Comparison of ENCODE assay signal across 7 cellular contexts in the genomic region with DNA sequence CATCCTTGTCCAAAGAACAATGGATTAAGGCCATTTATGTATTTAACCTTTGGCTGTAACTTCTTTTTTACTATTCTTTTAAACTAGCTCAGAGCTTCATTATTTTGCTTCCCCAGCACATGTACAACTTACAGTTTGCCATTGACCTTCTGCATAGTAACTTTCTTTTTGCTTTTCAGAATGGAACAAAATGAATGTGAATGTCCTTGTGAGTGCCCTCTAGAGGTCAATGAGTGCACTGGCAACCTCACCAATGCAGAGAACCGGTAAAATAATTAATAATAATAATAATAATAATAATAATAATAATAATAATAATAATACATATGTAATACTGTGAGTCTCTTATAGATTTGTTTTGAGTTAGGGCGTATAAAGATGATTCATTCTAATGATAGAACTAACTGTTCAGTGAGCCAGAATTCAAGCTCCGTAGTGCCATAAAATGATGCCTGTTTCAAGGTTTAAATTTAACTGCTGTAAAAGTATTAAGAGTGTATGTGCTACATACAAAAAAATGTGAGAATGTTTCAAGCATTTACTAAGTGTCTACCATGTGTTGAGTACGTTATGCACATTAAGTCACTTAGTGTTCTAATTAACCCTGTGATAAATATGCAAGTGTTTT.
DNase-seq lines count a peak whose midpoint lies in the region; ATAC-seq and TF ChIP-seq lines count a peak whose summit lies in the region.

No MANE protein-coding gene starts in this region.

- no peaks in the 10 kb centered on the region for H3K9me3 Mint-ChIP-seq in neural crest cell

- H3K27ac Mint-ChIP-seq in neural crest cell (ENCODE audit: unreplicated experiment), result no peak overlapping the region
- no peak overlapping the region for H3K27ac Mint-ChIP-seq in T-helper 17 cell

- H3K4me3 Mint-ChIP-seq in neural crest cell (no peak overlapping the region), T-helper 17 cell (no peak overlapping the region)

- peak; percentile 24 for DNase-seq in cerebellar cortex (ENCODE audit: low spot score)
- no peak for DNase-seq in neural crest cell (ENCODE audit: low read depth, low spot score)
- DNase-seq in SIG-M5 treated with dmso at 0.1 percent for 504 hours (lab: John Stamatoyannopoulos, UW; ENCODE audit: unreplicated experiment), result no peak
- no peak for DNase-seq in T-helper 17 cell
- no peak for DNase-seq in amygdala (lab: John Stamatoyannopoulos, UW)

- H3K4me1 Mint-ChIP-seq in neural crest cell, result no peaks in the 10 kb centered on the region
- peaks cover 4% of the 10 kb centered on the region for H3K4me1 Mint-ChIP-seq in T-helper 17 cell

- peak; percentile 53 for TF ChIP-seq CTCF in GM12874 (IDR thresholded peaks at IDR 0.05; ENCODE audit: insufficient read depth, low read depth, low read length)
- TF ChIP-seq CTCF in LNCAP (IDR thresholded peaks at IDR 0.05), result peak; percentile 56; the same call in 1 of the 2 replicates
- TF ChIP-seq CTCF in neural crest cell (conservative IDR thresholded peaks at IDR 0.05), result peak; percentile 78

- no peaks in the 10 kb centered on the region for H3K27me3 Mint-ChIP-seq in neural crest cell (ENCODE audit: low read depth)
- peaks cover 30% of the 10 kb centered on the region for H3K27me3 Mint-ChIP-seq in T-helper 17 cell

- peaks cover 20% of the 10 kb centered on the region for H3K36me3 Mint-ChIP-seq in neural crest cell (ENCODE audit: low read depth)
- no peaks in the 10 kb centered on the region for H3K36me3 Mint-ChIP-seq in T-helper 17 cell (ENCODE audit: low read depth)

- no peaks in the 10 kb centered on the region for H3K9me3 ChIP-seq in T-helper 17 cell (ENCODE audit: control insufficient read depth, low read length, poor library complexity, severe bottlenecking)

- ATAC-seq in T-helper 17 cell, result no peak
